In the genomic region with DNA sequence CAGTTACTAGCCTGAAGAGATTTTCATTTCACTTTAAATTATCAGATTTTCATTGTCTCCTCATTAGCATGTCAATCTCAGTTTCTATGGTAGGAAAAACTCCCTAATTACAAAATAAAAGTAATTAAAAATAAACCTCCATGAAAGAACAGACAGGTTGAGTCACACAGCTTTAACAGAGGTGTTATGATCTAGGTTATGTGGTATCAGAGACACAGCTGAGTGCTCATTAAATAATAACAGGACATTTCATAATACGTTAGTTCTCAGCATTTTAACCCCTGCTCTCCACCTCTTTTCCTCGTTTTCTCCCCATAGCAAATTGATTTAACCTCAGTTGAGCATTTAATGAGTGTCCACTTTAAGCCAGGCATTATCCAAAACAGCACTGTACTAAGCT, we compare ENCODE assay signal across 17 cellular contexts. TPM values are rescaled to one million over a fixed set of nuclear protein-coding genes. Genes with fewer than 3 reads are reported as not detected.
DNase-seq lines count a peak whose midpoint lies in the region; ATAC-seq, FAIRE-seq and TF ChIP-seq lines count a peak whose summit lies in the region.
"Had no signal": no experiment of that assay in that cellular context is flagged by ENCODE, and none has a peak within 500 bp of the region (broad histone marks: within the 10 kb centered on the region; RNA-seq: fewer than 3 reads in every experiment).

No MANE protein-coding gene starts in this region.

- no peaks in the 10 kb centered on the region for H3K79me2 ChIP-seq in GM12878 (ENCODE audit: control insufficient read depth, insufficient read depth, low read length)

- H3K27me3 ChIP-seq in HUES48 (ENCODE audit: control insufficient read depth, insufficient read depth, low read length): no peaks in the 10 kb centered on the region
- H3K27me3 ChIP-seq in GM12878 (replicated peaks in 1 of 2; ENCODE audit: control insufficient read depth in 2 of 2, insufficient read depth in 2 of 2, low read length in 1 of 2): no peaks in the 10 kb centered on the region
- no peaks in the 10 kb centered on the region for H3K27me3 ChIP-seq in MG63

- no peak for TF ChIP-seq EP300 in GM12878 (IDR thresholded peaks at IDR 0.05; ENCODE audit: borderline replicate concordance in 1 of 2, control insufficient read depth in 1 of 2, low read depth in 2 of 2, low read length in 2 of 2)

- no peak overlapping the region for H3K9ac ChIP-seq in HUES48 (ENCODE audit: low read depth, low read length)
- H3K9ac ChIP-seq in GM12878 (ENCODE audit: control insufficient read depth, insufficient read depth, low read length): no peak overlapping the region
- H3K9ac ChIP-seq: KMS-11 had no signal

- ATAC-seq in GM18498 (IDR thresholded peaks at IDR 0.05; ENCODE audit: unreplicated experiment) (peak; percentile 10), GM12878 (peak; percentile 40), HG03521 (IDR thresholded peaks at IDR 0.05; ENCODE audit: unreplicated experiment) (no peak)

- H3K9me3 ChIP-seq in HUES48 (ENCODE audit: control insufficient read depth, insufficient read depth, low read length) (no peaks in the 10 kb centered on the region), GM12878 (replicated peaks; ENCODE audit: control insufficient read depth, insufficient read depth, low read length) (no peaks in the 10 kb centered on the region), MG63 (no peaks in the 10 kb centered on the region)

- H3K4me2 ChIP-seq in GM12878 (ENCODE audit: control insufficient read depth, insufficient read depth): no peak overlapping the region
- H3K4me2 ChIP-seq: KMS-11 had no signal

- no peak for TF ChIP-seq CTCF in GM12878 (IDR thresholded peaks at IDR 0.05 in 2 of 3, conservative IDR thresholded peaks at IDR 0.05 in 1 of 3; ENCODE audit: control insufficient read depth in 2 of 3, extremely low read depth in 1 of 3, insufficient read depth in 1 of 3, low read depth in 3 of 3, low read length in 3 of 3)

- H4K20me1 ChIP-seq in GM12878 (ENCODE audit: control insufficient read depth, insufficient read depth): no peaks in the 10 kb centered on the region; the same call in 1 of the 2 replicates

- RAD21 ChIA-PET in GM12878 (lab: Charles Lee; ENCODE audit: unreplicated experiment): no interaction called here

- H3K4me3 ChIP-seq in HUES48 (ENCODE audit: low read depth, low read length): no peak overlapping the region
- no peak overlapping the region for H3K4me3 ChIP-seq in GM12878
- no peak overlapping the region for H3K4me3 ChIP-seq in MG63

- H3K36me3 ChIP-seq in HUES48 (ENCODE audit: control insufficient read depth, insufficient read depth, low read length) (no peaks in the 10 kb centered on the region), GM12878 (ENCODE audit: control insufficient read depth in 2 of 2, insufficient read depth in 2 of 2, low read length in 1 of 2) (no peaks in the 10 kb centered on the region), MG63 (no peaks in the 10 kb centered on the region)

- H3K27ac ChIP-seq in HUES48 (ENCODE audit: low read depth, low read length) (peak overlapping the region; percentile 21), GM12878 (ENCODE audit: control insufficient read depth, insufficient read depth) (no peak overlapping the region)
- H3K27ac ChIP-seq: KMS-11 had no signal

- no peak for FAIRE-seq in GM12878 (lab: Jason Lieb, UNC)

- 35% methylated on average over 2 of the region's 2 CpGs for WGBS in GM12878 (ENCODE audit: insufficient coverage, insufficient replicate concordance, low lambda C conversion rate, missing lambda C conversion rate)

- BruUV-seq in GM12878 (replicated peaks; lab: Mats Ljungman, UMichigan): no TSS peak

- no peak for TF ChIP-seq RAD21 in GM12878 (IDR thresholded peaks at IDR 0.05; ENCODE audit: insufficient read depth, low read depth, low read length)

- in situ Hi-C loops in GM12878 (cut with MboI): no loop called here

- H3K4me1 ChIP-seq in HUES48 (ENCODE audit: control insufficient read depth, insufficient read depth, low read length) (peaks cover 23% of the 10 kb centered on the region), GM12878 (ENCODE audit: control insufficient read depth, insufficient read depth, low read length) (peaks cover 25% of the 10 kb centered on the region)

- POLR2A ChIA-PET in GM12878 (lab: Charles Lee): no interaction called here

- intact Hi-C loops in GM12878 (cut with micrococcal nuclease; ENCODE audit: unreplicated experiment): no loop called here

- CTCF ChIA-PET in GM12878 (lab: Yijun Ruan, JAX): no interaction called here

- TF ChIP-seq POLR2A in GM12878 (IDR thresholded peaks at IDR 0.05; ENCODE audit: low read depth, low read length): no peak

- DNase-seq in GM12878 (ENCODE audit: low read depth, low spot score) (no peak), kidney tubule cell (ENCODE audit: low spot score) (peak; percentile 8), MG63 (no peak), ureter (ENCODE audit: low spot score) (no peak), NCI-H1694 (lab: John Stamatoyannopoulos, UW) (no peak)
- DNase-seq: CD4-positive, CD25-positive, alpha-beta regulatory T cell; DMS 273 treated with DMSO at 0.1 percent for 48 hours; DND-41; GOT3; NCI-H1048; NCI-H2171 treated with DMSO at 0.1 percent for 48 hours; NCI-H446 treated with DMSO at 0.1 percent for 48 hours had no signal

- SMC1A ChIA-PET in GM12878 (lab: Charles Lee; ENCODE audit: uncharacterized antibody, unreplicated experiment): no interaction called here

- peak overlapping the region; percentile 15; the same call in 1 of the 2 replicates for H2AFZ ChIP-seq in GM12878 (ENCODE audit: control insufficient read depth, low read depth, low read length)

TF ChIP-seq in GM12878, 131 proteins besides CTCF, POLR2A, EP300 and RAD21 (continues in another document):
- TF ChIP-seq PML (IDR thresholded peaks at IDR 0.05; ENCODE audit: low read length) (no peak), YY1 (IDR thresholded peaks at IDR 0.05; ENCODE audit: low read depth, low read length) (no peak), IKZF1 (conservative IDR thresholded peaks at IDR 0.05) (no peak), GABPA (IDR thresholded peaks at IDR 0.05; ENCODE audit: low read depth) (no peak), SIX5 (IDR thresholded peaks at IDR 0.05; ENCODE audit: low read depth, low read length, severe bottlenecking) (no peak), NR2C2 (IDR thresholded peaks at IDR 0.05; ENCODE audit: borderline replicate concordance, control insufficient read depth, insufficient read length, low read depth) (no peak)
- TF ChIP-seq, protein P1, sequence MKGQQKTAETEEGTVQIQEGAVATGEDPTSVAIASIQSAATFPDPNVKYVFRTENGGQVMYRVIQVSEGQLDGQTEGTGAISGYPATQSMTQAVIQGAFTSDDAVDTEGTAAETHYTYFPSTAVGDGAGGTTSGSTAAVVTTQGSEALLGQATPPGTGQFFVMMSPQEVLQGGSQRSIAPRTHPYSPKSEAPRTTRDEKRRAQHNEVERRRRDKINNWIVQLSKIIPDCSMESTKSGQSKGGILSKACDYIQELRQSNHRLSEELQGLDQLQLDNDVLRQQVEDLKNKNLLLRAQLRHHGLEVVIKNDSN (IDR thresholded peaks at IDR 0.05; ENCODE audit: borderline replicate concordance, extremely low read length, insufficient read depth, low read depth, low read length): no peak
- TF ChIP-seq, protein P2, sequence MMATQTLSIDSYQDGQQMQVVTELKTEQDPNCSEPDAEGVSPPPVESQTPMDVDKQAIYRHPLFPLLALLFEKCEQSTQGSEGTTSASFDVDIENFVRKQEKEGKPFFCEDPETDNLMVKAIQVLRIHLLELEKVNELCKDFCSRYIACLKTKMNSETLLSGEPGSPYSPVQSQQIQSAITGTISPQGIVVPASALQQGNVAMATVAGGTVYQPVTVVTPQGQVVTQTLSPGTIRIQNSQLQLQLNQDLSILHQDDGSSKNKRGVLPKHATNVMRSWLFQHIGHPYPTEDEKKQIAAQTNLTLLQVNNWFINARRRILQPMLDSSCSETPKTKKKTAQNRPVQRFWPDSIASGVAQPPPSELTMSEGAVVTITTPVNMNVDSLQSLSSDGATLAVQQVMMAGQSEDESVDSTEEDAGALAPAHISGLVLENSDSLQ (IDR thresholded peaks at IDR 0.05): peak; percentile 38

RNA-seq across cellular contexts. Expression of a gene that starts 21.9 kb away (rescaled TPM):
- total RNA-seq in GM12878 (2013; cell fraction: nucleolus; rRNA removed): 1.0 and 1.1 TPM in 2 replicates
- total RNA-seq in GM12878 (2014; rRNA removed) (0.73 and 1.1 TPM in 2 replicates), GM12878 (2014; rRNA removed; fragmentation: Illumina TruSeq; extraction: Trizol) (0.18 and 0.27 TPM in 2 replicates), GM12878 (2021) (0.48 and 0.59 TPM in 2 replicates), ureter (19.8 TPM)
- 1.3 TPM for polyA plus RNA-seq in GM12878 (2011; ENCODE audit: low read depth)
- polyA plus RNA-seq in GM12878 (2011; rRNA removed) (0.58 and 0.75 TPM in 2 replicates), GM12878 (2014; fragmentation: Illumina TruSeq; extraction: Trizol) (0.47 and 0.76 TPM in 2 replicates), GM12878 (2014; fragmentation: Nextera tagmentation; extraction: Ambion mirVana) (under 1 TPM; 0.06 to 0.33 TPM), GM12878 (2014; rRNA removed) (0.79 and 0.86 TPM in 2 replicates), GM12878 (2016; fragmentation: Nextera tagmentation; extraction: Ambion mirVana) (under 1 TPM; 0.82 to 0.98 TPM)
- 0.52 and 0.59 TPM in 2 replicates for polyA plus RNA-seq in GM12878 (2011; cell fraction: cytosol; rRNA removed)
- polyA plus RNA-seq in GM12878 (2011; cell fraction: nucleus; rRNA removed): 2.4 and 3.6 TPM in 2 replicates
- 2.0 and 3.1 TPM in 2 replicates for polyA plus RNA-seq in GM12878 (2012)
- polyA minus RNA-seq in GM12878 (2011; rRNA and poly(A)+ RNA removed): 0.31 and 0.66 TPM in 2 replicates
- polyA minus RNA-seq in GM12878 (2011; cell fraction: cytosol; rRNA and poly(A)+ RNA removed): 0.73 and 1.3 TPM in 2 replicates
- 0.73 and 1.1 TPM in 2 replicates for polyA minus RNA-seq in GM12878 (2011; cell fraction: nucleus; rRNA and poly(A)+ RNA removed)
- 6.2 and 7.9 TPM in 2 replicates for total RNA-seq in MG63 (2014; rRNA removed; shearing (Covaris generic); ENCODE audit: low replicate concordance)
- total RNA-seq: B cell; CD4-positive, CD25-positive, alpha-beta regulatory T cell had no signal
- polyA plus RNA-seq: CD4-positive, CD25-positive, alpha-beta regulatory T cell had no signal
